In the genomic region with DNA sequence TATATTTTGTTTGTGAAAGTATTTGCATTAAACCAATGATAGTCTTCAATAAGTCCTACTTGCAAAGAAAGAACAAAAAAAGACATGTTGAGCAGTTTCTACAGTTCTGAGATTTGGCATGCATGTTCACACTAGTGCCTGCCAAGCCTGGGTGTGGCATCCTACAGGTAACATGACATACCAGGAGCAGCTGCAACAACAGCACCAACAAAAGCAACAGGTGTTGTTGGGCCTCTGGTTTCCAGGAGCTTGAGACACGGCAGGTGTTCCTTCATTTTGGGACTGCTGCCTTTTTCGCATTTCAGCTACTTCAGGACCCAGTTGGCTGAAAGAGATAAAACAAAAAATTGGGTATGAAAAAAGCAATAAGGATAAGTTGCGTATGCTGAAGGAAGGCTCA, we compare ENCODE assay signal across 27 cellular contexts. TPM values are rescaled to one million over a fixed set of nuclear protein-coding genes. Genes with fewer than 3 reads are reported as not detected.
A peak's percentile ranks its signal among the peaks of the same experiment; 100 is the strongest.
DNase-seq lines count a peak whose midpoint lies in the region; ATAC-seq, FAIRE-seq and TF ChIP-seq lines count a peak whose summit lies in the region.
"Had no signal": no experiment of that assay in that cellular context is flagged by ENCODE, and none has a peak within 500 bp of the region (broad histone marks: within the 10 kb centered on the region; RNA-seq: fewer than 3 reads in every experiment).

No MANE protein-coding gene starts in this region.

- WGBS in small intestine, 3 donors, result 35 to 69% (median 60%) methylated on average over 3 of the region's 3 CpGs

- H3K27ac ChIP-seq in VCaP (peak overlapping the region; percentile 64), small intestine (ENCODE audit: low read depth in 1 of 2, low read length in 1 of 2) (no peak overlapping the region)
- H3K27ac ChIP-seq: 22Rv1, hepatocyte, Peyer's patch, prostate gland, skin epidermis had no signal

- H3K4me1 ChIP-seq in small intestine (ENCODE audit: control insufficient read depth in 2 of 2, insufficient read depth in 1 of 2, low read depth in 1 of 2, low read length in 1 of 2), result no peaks in the 10 kb centered on the region
- H3K4me1 ChIP-seq: Caco-2, Peyer's patch, prostate gland had no signal

- H3K36me3 Mint-ChIP-seq in activated naive CD8-positive, alpha-beta T cell treated with anti-CD3 and anti-CD28 coated beads for 36 hours, result no peaks in the 10 kb centered on the region
- H3K36me3 Mint-ChIP-seq: activated naive CD8-positive, alpha-beta T cell; memory B cell had no signal

- H3K4me3 Mint-ChIP-seq in activated naive CD8-positive, alpha-beta T cell treated with anti-CD3 and anti-CD28 coated beads for 36 hours, result no peak overlapping the region
- H3K4me3 Mint-ChIP-seq: activated naive CD8-positive, alpha-beta T cell; activated T-helper 1 cell treated with anti-CD3 and anti-CD28 coated beads, Interleukin-12 subunit alpha, Interleukin-12 subunit beta, Interleukin-2, Interleukin-4 antibody, amounts not matched to agents 30 ng/mL and 10 ng/mL and 1 ng/mL, durations not matched to agents 14 hours and 24 hours and 36 hours; endodermal cell; memory B cell; nephron had no signal

- ATAC-seq in HG03159 (IDR thresholded peaks at IDR 0.05; ENCODE audit: unreplicated experiment), result no peak
- ATAC-seq: SK-N-SH treated with all-trans-retinoic acid at 6 μM for 48 hours had no signal

- H3K9me3 ChIP-seq in small intestine (ENCODE audit: control insufficient read depth, low read depth), result no peaks in the 10 kb centered on the region
- H3K9me3 ChIP-seq: Caco-2, Peyer's patch, prostate gland had no signal

- H3K27me3 Mint-ChIP-seq in activated naive CD8-positive, alpha-beta T cell treated with anti-CD3 and anti-CD28 coated beads for 36 hours, result no peaks in the 10 kb centered on the region

- H3K4me1 Mint-ChIP-seq in activated naive CD8-positive, alpha-beta T cell treated with anti-CD3 and anti-CD28 coated beads for 36 hours, result no peaks in the 10 kb centered on the region
- H3K4me1 Mint-ChIP-seq: endodermal cell, memory B cell had no signal

- no peaks in the 10 kb centered on the region for H3K36me3 ChIP-seq in small intestine (ENCODE audit: control insufficient read depth in 2 of 2, insufficient read depth in 2 of 2, low read length in 2 of 2)
- H3K36me3 ChIP-seq: Peyer's patch, prostate gland had no signal

- no peaks in the 10 kb centered on the region for H3K9me3 Mint-ChIP-seq in activated naive CD8-positive, alpha-beta T cell treated with anti-CD3 and anti-CD28 coated beads for 36 hours
- H3K9me3 Mint-ChIP-seq: activated T-helper 1 cell treated with anti-CD3 and anti-CD28 coated beads, Interleukin-12 subunit alpha, Interleukin-12 subunit beta, Interleukin-2, Interleukin-4 antibody, amounts not matched to agents 30 ng/mL and 10 ng/mL and 1 ng/mL, durations not matched to agents 14 hours and 24 hours and 36 hours; endodermal cell; memory B cell; nephron had no signal

- no peak overlapping the region for H3K27ac Mint-ChIP-seq in activated naive CD8-positive, alpha-beta T cell treated with anti-CD3 and anti-CD28 coated beads for 36 hours
- H3K27ac Mint-ChIP-seq: activated naive CD8-positive, alpha-beta T cell; activated T-helper 1 cell treated with anti-CD3 and anti-CD28 coated beads, Interleukin-12 subunit alpha, Interleukin-12 subunit beta, Interleukin-2, Interleukin-4 antibody, amounts not matched to agents 30 ng/mL and 10 ng/mL and 1 ng/mL, durations not matched to agents 14 hours and 24 hours and 36 hours; endodermal cell; memory B cell; nephron had no signal

- H3K4me3 ChIP-seq in small intestine (ENCODE audit: low read depth in 1 of 2, low read length in 2 of 2), result no peak overlapping the region
- H3K4me3 ChIP-seq: hepatocyte, Peyer's patch, prostate gland, skin epidermis had no signal

- TF ChIP-seq CTCF in VCaP (conservative IDR thresholded peaks at IDR 0.05), result no peak

- no peak for FAIRE-seq in small intestine (lab: Jason Lieb, UNC)
- FAIRE-seq: GM18507 had no signal

- no peaks in the 10 kb centered on the region for H3K27me3 ChIP-seq in small intestine (ENCODE audit: control insufficient read depth in 2 of 2, insufficient read depth in 2 of 2, low read length in 2 of 2)
- H3K27me3 ChIP-seq: hepatocyte, Peyer's patch had no signal

- peak; percentile 3 for DNase-seq in NCI-H1092 treated with DMSO at 0.1 percent for 48 hours (lab: John Stamatoyannopoulos, UW)
- DNase-seq in NCI-H1092 (lab: John Stamatoyannopoulos, UW), result no peak
- DNase-seq in NCI-H2196 treated with DMSO at 0.1 percent for 48 hours (lab: John Stamatoyannopoulos, UW; ENCODE audit: unreplicated experiment), result peak; percentile 80
- DNase-seq in small intestine, result peak; percentile 20
- DNase-seq in activated naive CD8-positive, alpha-beta T cell treated with anti-CD3 and anti-CD28 coated beads for 36 hours, result no peak
- no peak for DNase-seq in activated CD8-positive, alpha-beta memory T cell treated with anti-CD3 and anti-CD28 coated beads for 24 hours
- DNase-seq: activated CD4-positive, CD25-positive, alpha-beta regulatory T cell treated with anti-CD3 and anti-CD28 coated beads, Interleukin-2, amount 50 U/mL, for 72 hours; AML-193; Caco-2; endodermal cell; KG1; NCI-H1048; stimulated activated CD4-positive, alpha-beta T cell treated with anti-CD3 and anti-CD28 coated beads, Interleukin-4, amount 100 ng/mL, for 4 hours; T1000 had no signal

RNA-seq across cellular contexts. Expression of a gene that starts 41.2 kb away (rescaled TPM):
- 10 to 100 TPM in 2 of 3 donors, 1 to 10 TPM in 1; 9.9 to 18.6 (median 13.2) TPM for polyA plus RNA-seq in small intestine
- 10 to 100 TPM; 16.8 to 18.2 TPM for total RNA-seq in activated naive CD8-positive, alpha-beta T cell treated with anti-CD3 and anti-CD28 coated beads for 36 hours

Comparison
In these comparisons a context has a peak if more than half of its experiments do, and no peak if none do; other contexts are left out.
1. DNase-seq: peak in NCI-H1092 treated with DMSO at 0.1 percent for 48 hours (single experiment), NCI-H2196 treated with DMSO at 0.1 percent for 48 hours (single experiment) and small intestine (single experiment); none in NCI-H1092 (single experiment), activated naive CD8-positive, alpha-beta T cell treated with anti-CD3 and anti-CD28 coated beads for 36 hours (single experiment) and activated CD8-positive, alpha-beta memory T cell treated with anti-CD3 and anti-CD28 coated beads for 24 hours (single experiment).